Comparison of ENCODE assay signal across 1 cellular context in the genomic region with DNA sequence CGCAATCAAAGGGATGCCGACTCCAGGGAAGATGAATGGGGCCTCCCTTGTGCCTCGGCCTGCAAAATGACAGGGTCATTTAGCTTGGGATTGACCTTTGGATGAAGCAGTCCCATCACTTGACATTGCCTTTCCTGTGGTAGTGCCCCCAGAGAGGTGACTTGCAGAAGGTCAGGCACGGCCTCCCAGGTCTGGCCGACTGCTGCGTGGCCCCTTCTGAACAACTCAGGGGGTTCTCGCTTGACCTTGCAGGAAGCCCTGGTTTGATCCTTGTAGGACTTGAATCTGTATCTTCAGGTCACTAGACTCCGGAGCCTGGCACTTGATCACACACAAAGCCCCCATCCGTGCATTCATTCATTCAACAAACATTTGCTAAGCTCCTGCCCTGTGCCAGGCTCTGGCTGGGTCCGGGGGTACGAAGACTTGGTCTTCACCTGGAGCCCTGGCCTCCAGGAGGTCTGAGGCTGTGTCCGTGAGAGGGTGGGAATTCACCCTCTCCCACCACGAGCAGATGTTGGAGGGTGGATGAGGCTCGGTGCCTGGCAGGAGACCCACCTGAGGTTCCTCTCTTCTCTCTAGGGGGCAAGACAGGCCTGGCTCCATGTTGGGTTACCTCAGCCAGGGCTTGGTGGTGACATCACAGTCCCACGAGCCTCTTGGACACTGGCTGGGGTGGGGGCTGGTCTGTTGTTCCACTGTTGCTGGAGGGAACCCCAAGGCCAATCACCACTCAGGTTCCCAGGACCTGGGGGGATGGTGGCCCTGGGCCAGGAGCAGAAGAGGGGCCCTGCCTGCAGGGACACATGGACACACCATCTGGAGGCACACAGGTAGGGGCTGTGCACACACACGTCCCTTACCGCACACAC. TPM values are rescaled to one million over a fixed set of nuclear protein-coding genes. Genes with fewer than 3 reads are reported as not detected.
"Had no signal": no experiment of that assay in that cellular context is flagged by ENCODE, and none has a peak within 500 bp of the region (broad histone marks: within the 10 kb centered on the region; RNA-seq: fewer than 3 reads in every experiment).

No MANE protein-coding gene starts in this region.

RNA-seq across cellular contexts. Expression of a gene that starts 18.0 kb away (rescaled TPM):
- total RNA-seq: activated CD8-positive, alpha-beta T cell treated with anti-CD3 and anti-CD28 coated beads, Interleukin-2, amount 10 ng/mL, durations not matched to agents 7 days and 5 days had no signal
